In the genomic region with DNA sequence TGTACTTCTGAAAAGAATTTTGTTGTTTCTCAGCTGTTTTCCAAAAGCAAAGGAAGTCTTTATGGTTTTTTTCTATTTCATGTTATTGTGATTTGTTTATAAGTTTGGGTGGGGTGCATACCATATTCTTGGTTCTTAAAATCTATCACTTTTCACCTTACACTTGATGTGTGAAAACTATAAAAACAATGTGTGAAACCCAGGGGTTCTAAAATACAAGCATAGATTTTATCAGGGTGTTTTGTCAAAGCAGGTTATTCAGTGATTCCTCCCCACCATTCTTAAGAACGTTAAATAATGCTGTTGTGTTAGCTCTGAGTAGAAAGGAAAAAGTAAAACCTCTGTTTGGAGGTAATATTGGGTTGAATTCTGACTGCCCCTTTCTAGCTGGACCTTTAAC, we compare ENCODE assay signal across 17 cellular contexts. TPM values are rescaled to one million over a fixed set of nuclear protein-coding genes. Genes with fewer than 3 reads are reported as not detected.
DNase-seq lines count a peak whose midpoint lies in the region; ATAC-seq, FAIRE-seq and TF ChIP-seq lines count a peak whose summit lies in the region.
"Had no signal": no experiment of that assay in that cellular context is flagged by ENCODE, and none has a peak within 500 bp of the region (broad histone marks: within the 10 kb centered on the region; RNA-seq: fewer than 3 reads in every experiment).

No MANE protein-coding gene starts in this region.

- no TSS peak for BruUV-seq in mammary epithelial cell (replicated peaks; lab: Mats Ljungman, UMichigan)
- no TSS peak for BruUV-seq in MCF 10A (replicated peaks; lab: Mats Ljungman, UMichigan)

- H3K27ac ChIP-seq in mammary epithelial cell (ENCODE audit: insufficient read depth, low read depth, low read length), result no peak overlapping the region
- H3K27ac ChIP-seq in naive thymus-derived CD4-positive, alpha-beta T cell (ENCODE audit: low read depth, low read length), result no peak overlapping the region
- no peak overlapping the region for H3K27ac ChIP-seq in RWPE1
- H3K27ac ChIP-seq: 22Rv1, BLaER1 had no signal

- peak; percentile 31 for ATAC-seq in naive thymus-derived CD4-positive, alpha-beta T cell
- ATAC-seq in GM18870 (IDR thresholded peaks at IDR 0.05; ENCODE audit: unreplicated experiment) (no peak), GM21447 (IDR thresholded peaks at IDR 0.05; ENCODE audit: unreplicated experiment) (no peak)

- FAIRE-seq in GM18507 (lab: Jason Lieb, UNC), result peak; percentile 33
- FAIRE-seq in colon (lab: Jason Lieb, UNC), result peak; percentile 18
- FAIRE-seq: H1 had no signal

- in situ Hi-C loops in mammary epithelial cell (cut with MboI; ENCODE audit: low sequenced_read_pairs in 2 of 2), result no loop called here

- H3K36me3 ChIP-seq in mammary epithelial cell (ENCODE audit: insufficient read depth, low read length), result peaks cover 53% of the 10 kb centered on the region
- H3K36me3 ChIP-seq in naive thymus-derived CD4-positive, alpha-beta T cell (ENCODE audit: control insufficient read depth in 2 of 3, insufficient read depth in 3 of 3, low read length in 3 of 3), result peaks cover 2 to 67% (median 28%) of the 10 kb centered on the region in 3 experiments

- peaks cover 88% of the 10 kb centered on the region for H3K36me3 Mint-ChIP-seq in MCF 10A (ENCODE audit: insufficient read depth, unreplicated experiment)
- H3K36me3 Mint-ChIP-seq in naive thymus-derived CD4-positive, alpha-beta T cell, result peaks cover 1 to 41% (median 23%) of the 10 kb centered on the region in 5 donors

- CTCF ChIA-PET in mammary epithelial cell (lab: Charles Lee; ENCODE audit: low non-redundant PET) (no interaction called here), MCF 10A (lab: Yijun Ruan, JAX) (interaction anchor here (0.6 to 1.4 kb wide), 3 partner anchors 41 to 176 kb away, joined by 3 to 4 read pairs (median 4); no protein-coding TSS in a partner anchor), RWPE1 (lab: Yijun Ruan, JAX) (no interaction called here)
- CTCF ChIA-PET in naive thymus-derived CD4-positive, alpha-beta T cell (lab: Charles Lee), result no interaction called here

- no peak overlapping the region for H3K4me2 ChIP-seq in mammary epithelial cell (ENCODE audit: insufficient read depth, low read depth, low read length)
- H3K4me2 ChIP-seq: BLaER1 had no signal

- no peaks in the 10 kb centered on the region for H3K4me1 Mint-ChIP-seq in MCF 10A (ENCODE audit: insufficient read depth, unreplicated experiment)
- H3K4me1 Mint-ChIP-seq in naive thymus-derived CD4-positive, alpha-beta T cell, result peaks cover 0 to 5% (median 0%) of the 10 kb centered on the region in 7 donors
- H3K4me1 Mint-ChIP-seq: CD14-positive monocyte, H9 had no signal

- no peak for DNase-seq in mammary epithelial cell
- no peak for DNase-seq in MCF 10A (ENCODE audit: unreplicated experiment)
- no peak for DNase-seq in GM18507 (ENCODE audit: extremely low spot score, insufficient read length, low read depth)
- no peak for DNase-seq in naive thymus-derived CD4-positive, alpha-beta T cell
- no peak for DNase-seq in RWPE1 (ENCODE audit: low spot score)
- DNase-seq: Calu3; CD4-positive, alpha-beta memory T cell; DMS79 treated with DMSO at 0.1 percent for 48 hours; GF-D8; H9 had no signal

- H3K27me3 Mint-ChIP-seq in MCF 10A (ENCODE audit: insufficient read depth, unreplicated experiment), result no peaks in the 10 kb centered on the region
- no peaks in the 10 kb centered on the region for H3K27me3 Mint-ChIP-seq in naive thymus-derived CD4-positive, alpha-beta T cell
- H3K27me3 Mint-ChIP-seq: CD4-positive, alpha-beta memory T cell had no signal

- no peaks in the 10 kb centered on the region for H4K20me1 ChIP-seq in mammary epithelial cell (ENCODE audit: insufficient read depth, low read length)

- H3K4me3 Mint-ChIP-seq in MCF 10A (ENCODE audit: unreplicated experiment), result no peak overlapping the region
- no peak overlapping the region for H3K4me3 Mint-ChIP-seq in naive thymus-derived CD4-positive, alpha-beta T cell
- H3K4me3 Mint-ChIP-seq: CD14-positive monocyte; CD4-positive, alpha-beta memory T cell; H9 had no signal

- intact Hi-C loops in mammary epithelial cell (cut with micrococcal nuclease), result no loop called here
- intact Hi-C loops in MCF 10A (cut with micrococcal nuclease), result no loop called here
- intact Hi-C loops in naive thymus-derived CD4-positive, alpha-beta T cell (cut with micrococcal nuclease), result no loop called here

- H3K4me1 ChIP-seq in mammary epithelial cell (ENCODE audit: insufficient read depth, low read length), result no peaks in the 10 kb centered on the region
- peaks cover 0 to under 1% of the 10 kb centered on the region in 2 donors for H3K4me1 ChIP-seq in naive thymus-derived CD4-positive, alpha-beta T cell (ENCODE audit: control insufficient read depth in 2 of 2, insufficient read depth in 2 of 2, low read length in 2 of 2)

- no peaks in the 10 kb centered on the region for H3K9me3 ChIP-seq in mammary epithelial cell (replicated peaks; ENCODE audit: insufficient read depth, low read length)
- no peaks in the 10 kb centered on the region for H3K9me3 ChIP-seq in naive thymus-derived CD4-positive, alpha-beta T cell (ENCODE audit: control insufficient read depth in 2 of 3, low read length in 3 of 3)
- H3K9me3 ChIP-seq: BLaER1 had no signal

- H3K27me3 ChIP-seq in mammary epithelial cell (ENCODE audit: insufficient read depth, low read length), result no peaks in the 10 kb centered on the region
- no peaks in the 10 kb centered on the region for H3K27me3 ChIP-seq in naive thymus-derived CD4-positive, alpha-beta T cell (ENCODE audit: control insufficient read depth in 2 of 2, insufficient read depth in 2 of 2, low read length in 2 of 2)
- H3K27me3 ChIP-seq: BLaER1 had no signal

- H3K9me3 Mint-ChIP-seq in MCF 10A (ENCODE audit: unreplicated experiment), result no peaks in the 10 kb centered on the region
- H3K9me3 Mint-ChIP-seq in naive thymus-derived CD4-positive, alpha-beta T cell, result no peaks in the 10 kb centered on the region
- H3K9me3 Mint-ChIP-seq: CD14-positive monocyte; CD4-positive, alpha-beta memory T cell; H9 had no signal

- no peak overlapping the region for H3K27ac Mint-ChIP-seq in MCF 10A (ENCODE audit: low read depth, unreplicated experiment)
- H3K27ac Mint-ChIP-seq in naive thymus-derived CD4-positive, alpha-beta T cell, result peak overlapping the region in 1 of 9 donors; percentile 26
- H3K27ac Mint-ChIP-seq: CD14-positive monocyte, H9 had no signal

- H2AFZ ChIP-seq in mammary epithelial cell (ENCODE audit: low read depth, low read length), result no peak overlapping the region

- dilution Hi-C loops in mammary epithelial cell (cut with HindIII; ENCODE audit: low sequenced_read_pairs), result no loop called here

- WGBS in mammary epithelial cell (ENCODE audit: low coverage, missing lambda C conversion rate), result 50% methylated on average over 1 of the region's 1 CpG

- TF ChIP-seq CTCF in mammary epithelial cell (conservative IDR thresholded peaks at IDR 0.05 in 1 of 2, IDR thresholded peaks at IDR 0.05 in 1 of 2; ENCODE audit: extremely low read depth in 1 of 2, insufficient read depth in 1 of 2, low read depth in 1 of 2, low read length in 2 of 2) (no peak), MCF 10A (IDR thresholded peaks at IDR 0.05; ENCODE audit: unreplicated experiment) (no peak), RWPE1 (conservative IDR thresholded peaks at IDR 0.05; ENCODE audit: low read depth) (no peak)

- H3K9ac ChIP-seq in mammary epithelial cell (ENCODE audit: insufficient read depth, low read length), result peak overlapping the region; percentile 13
- H3K9ac ChIP-seq: BLaER1 had no signal

- POLR2A ChIA-PET in MCF 10A (lab: Yijun Ruan, JAX) (no interaction called here), RWPE1 (lab: Yijun Ruan, JAX; ENCODE audit: low non-redundant PET) (no interaction called here)
- POLR2A ChIA-PET in naive thymus-derived CD4-positive, alpha-beta T cell (lab: Charles Lee), result no interaction called here

- no peak overlapping the region for H3K4me3 ChIP-seq in mammary epithelial cell (replicated peaks in 1 of 3; ENCODE audit: insufficient read depth in 1 of 3, low read depth in 2 of 3, low read length in 3 of 3)
- no peak overlapping the region for H3K4me3 ChIP-seq in naive thymus-derived CD4-positive, alpha-beta T cell (ENCODE audit: low read length)
- H3K4me3 ChIP-seq: BLaER1 had no signal

- H3K79me2 ChIP-seq in mammary epithelial cell (ENCODE audit: insufficient read depth, low read length), result peaks cover 11% of the 10 kb centered on the region

RNA-seq across cellular contexts. Expression of a gene that starts 17.7 kb away (rescaled TPM):
- total RNA-seq in mammary epithelial cell (100 to 1,000 TPM in 1 of 2 donors, 10 to 100 TPM in 1; 67.1 to 102 TPM), MCF 10A (2022) (90.6 and 92.1 TPM in 2 replicates)
- polyA plus RNA-seq in mammary epithelial cell, result 80.0 TPM
- 148 TPM for polyA minus RNA-seq in mammary epithelial cell
- 10 to 100 TPM; 15.9 to 47.3 (median 40.8) TPM for total RNA-seq in naive thymus-derived CD4-positive, alpha-beta T cell
- polyA plus RNA-seq in naive thymus-derived CD4-positive, alpha-beta T cell, result 10 to 100 TPM; 21.1 to 23.7 TPM
